In genomic region chr13:21076265-21076653, GRCh38 we compare ENCODE assay signal across 9 cellular contexts. TPM values are rescaled to one million over a fixed set of nuclear protein-coding genes. Genes with fewer than 3 reads are reported as not detected.
DNase-seq lines count a peak whose midpoint lies in the region; ATAC-seq and TF ChIP-seq lines count a peak whose summit lies in the region.
"Had no signal": no experiment of that assay in that cellular context is flagged by ENCODE, and none has a peak within 500 bp of the region (broad histone marks: within the 10 kb centered on the region; RNA-seq: fewer than 3 reads in every experiment).

No MANE protein-coding gene starts in this region.

- H3K27ac Mint-ChIP-seq in CD8-positive, alpha-beta T cell: no peak overlapping the region
- H3K27ac Mint-ChIP-seq in activated T-helper 2 cell treated with anti-CD3 and anti-CD28 coated beads, Interferon-gamma antibody, Interleukin-2, Interleukin-4, amounts not matched to agents 10 μg/mL and 5 μg/mL and 100 μg/mL, durations not matched to agents 14 hours and 24 hours and 36 hours: no peak overlapping the region

- peak; percentile 22 for ATAC-seq in CD8-positive, alpha-beta T cell

- H3K27ac ChIP-seq in CD8-positive, alpha-beta T cell (ENCODE audit: low read depth, low read length): no peak overlapping the region
- no peak overlapping the region for H3K27ac ChIP-seq in OCI-LY3 (ENCODE audit: low read length)

- CTCF ChIA-PET in CD8-positive, alpha-beta T cell (lab: Charles Lee): no interaction called here

- H3K27me3 Mint-ChIP-seq in CD8-positive, alpha-beta T cell (ENCODE audit: low read depth): peaks cover 4% of the 10 kb centered on the region
- peaks cover 34% of the 10 kb centered on the region for H3K27me3 Mint-ChIP-seq in activated T-helper 2 cell treated with anti-CD3 and anti-CD28 coated beads, Interferon-gamma antibody, Interleukin-2, Interleukin-4, amounts not matched to agents 10 μg/mL and 5 μg/mL and 100 μg/mL, durations not matched to agents 14 hours and 24 hours and 36 hours (ENCODE audit: low read depth)

- H3K9me3 ChIP-seq in CD8-positive, alpha-beta T cell (ENCODE audit: low read length): no peaks in the 10 kb centered on the region
- H3K9me3 ChIP-seq in OCI-LY3 (ENCODE audit: insufficient read depth, low read length): no peaks in the 10 kb centered on the region

- intact Hi-C loops in CD8-positive, alpha-beta T cell (cut with DNase I, micrococcal nuclease): loop anchor here in 1 of 2 experiments (5.0 kb wide), 1 partner anchor 596 kb away; the partner anchor contains the start of gene FGF9
- intact Hi-C loops in activated T-helper 2 cell treated with anti-CD3 and anti-CD28 coated beads, Interferon-gamma antibody, Interleukin-2, Interleukin-4, amounts not matched to agents 10 μg/mL and 5 μg/mL and 100 μg/mL, durations not matched to agents 14 hours and 24 hours and 36 hours (cut with micrococcal nuclease): loop anchor here (5.0 kb wide), 1 partner anchor 59 kb away; no protein-coding TSS in a partner anchor

- peak overlapping the region; percentile 45 for H3K4me3 Mint-ChIP-seq in CD8-positive, alpha-beta T cell
- no peak overlapping the region for H3K4me3 Mint-ChIP-seq in activated T-helper 2 cell treated with anti-CD3 and anti-CD28 coated beads, Interferon-gamma antibody, Interleukin-2, Interleukin-4, amounts not matched to agents 10 μg/mL and 5 μg/mL and 100 μg/mL, durations not matched to agents 14 hours and 24 hours and 36 hours (ENCODE audit: low read depth)

- POLR2A ChIA-PET in CD8-positive, alpha-beta T cell (lab: Charles Lee): no interaction called here

- peaks cover 15% of the 10 kb centered on the region for H3K4me1 Mint-ChIP-seq in CD8-positive, alpha-beta T cell (ENCODE audit: low read depth)
- peaks cover 22% of the 10 kb centered on the region for H3K4me1 Mint-ChIP-seq in activated T-helper 2 cell treated with anti-CD3 and anti-CD28 coated beads, Interferon-gamma antibody, Interleukin-2, Interleukin-4, amounts not matched to agents 10 μg/mL and 5 μg/mL and 100 μg/mL, durations not matched to agents 14 hours and 24 hours and 36 hours (ENCODE audit: low read depth)

- no peak for TF ChIP-seq CTCF in CD8-positive, alpha-beta T cell (IDR thresholded peaks at IDR 0.05)
- no peak for TF ChIP-seq CTCF in OCI-LY3 (IDR thresholded peaks at IDR 0.05; ENCODE audit: low read depth, low read length)
- no peak for TF ChIP-seq CTCF in fibroblast of mammary gland (conservative IDR thresholded peaks at IDR 0.05; ENCODE audit: control insufficient read depth, insufficient read depth, low read depth, low read length)

- H4K20me1 ChIP-seq in OCI-LY3 (ENCODE audit: insufficient read depth, low read length): no peaks in the 10 kb centered on the region

- no peaks in the 10 kb centered on the region for H3K36me3 Mint-ChIP-seq in CD8-positive, alpha-beta T cell
- no peaks in the 10 kb centered on the region for H3K36me3 Mint-ChIP-seq in activated T-helper 2 cell treated with anti-CD3 and anti-CD28 coated beads, Interferon-gamma antibody, Interleukin-2, Interleukin-4, amounts not matched to agents 10 μg/mL and 5 μg/mL and 100 μg/mL, durations not matched to agents 14 hours and 24 hours and 36 hours (ENCODE audit: low read depth)

- H3K9ac ChIP-seq in OCI-LY3 (ENCODE audit: low read length): no peak overlapping the region

- no peak overlapping the region for H3K4me3 ChIP-seq in CD8-positive, alpha-beta T cell (ENCODE audit: low read depth, low read length)
- H3K4me3 ChIP-seq in OCI-LY3 (ENCODE audit: low read length): peak overlapping the region; percentile 10; the same call in 1 of the 2 replicates
- H3K4me3 ChIP-seq in fibroblast of mammary gland (ENCODE audit: control insufficient read depth, low read depth, low read length): no peak overlapping the region
- peak overlapping the region; percentile 17 for H3K4me3 ChIP-seq in skeletal muscle cell (ENCODE audit: low read depth, low read length)

- H3K4me1 ChIP-seq in CD8-positive, alpha-beta T cell (ENCODE audit: insufficient read depth, low read length): peaks cover 11% of the 10 kb centered on the region
- H3K4me1 ChIP-seq in OCI-LY3 (ENCODE audit: low read length): no peaks in the 10 kb centered on the region

- DNase-seq in CD8-positive, alpha-beta T cell: no peak
- peak; percentile 13 for DNase-seq in fibroblast of mammary gland (ENCODE audit: low read depth)
- no peak for DNase-seq in skeletal muscle cell (ENCODE audit: low read depth)
- DNase-seq in EL: no peak
- DNase-seq in stimulated activated naive CD4-positive, alpha-beta T cell (lab: John Stamatoyannopoulos, UW): no peak
- DNase-seq in stimulated activated naive CD4-positive, alpha-beta T cell treated with Interleukin-2 at 50 U/mL for 16 hours (lab: John Stamatoyannopoulos, UW): no peak
- no peak for DNase-seq in activated T-helper 2 cell treated with anti-CD3 and anti-CD28 coated beads, Interferon-gamma antibody, Interleukin-2, Interleukin-4, amounts not matched to agents 10 μg/mL and 5 μg/mL and 100 μg/mL, durations not matched to agents 14 hours and 24 hours and 36 hours (ENCODE audit: low spot score)
- DNase-seq: NCI-H1105 had no signal

- H3K4me2 ChIP-seq in OCI-LY3 (ENCODE audit: low read length): no peak overlapping the region

- no peaks in the 10 kb centered on the region for H3K27me3 ChIP-seq in CD8-positive, alpha-beta T cell (ENCODE audit: insufficient read depth, low read length)
- 0 out of 2 replicates have a peak, but pooled peaks cover 9% of the 10 kb centered on the region for H3K27me3 ChIP-seq in OCI-LY3 (ENCODE audit: low read depth, low read length)

- no peaks in the 10 kb centered on the region for H3K79me2 ChIP-seq in OCI-LY3 (ENCODE audit: low read length)

- no peaks in the 10 kb centered on the region for H3K36me3 ChIP-seq in CD8-positive, alpha-beta T cell (ENCODE audit: insufficient read depth, low read length)
- H3K36me3 ChIP-seq in OCI-LY3 (replicated peaks; ENCODE audit: low read depth, low read length): no peaks in the 10 kb centered on the region

- no peaks in the 10 kb centered on the region for H3K9me3 Mint-ChIP-seq in CD8-positive, alpha-beta T cell
- no peaks in the 10 kb centered on the region for H3K9me3 Mint-ChIP-seq in activated T-helper 2 cell treated with anti-CD3 and anti-CD28 coated beads, Interferon-gamma antibody, Interleukin-2, Interleukin-4, amounts not matched to agents 10 μg/mL and 5 μg/mL and 100 μg/mL, durations not matched to agents 14 hours and 24 hours and 36 hours

- no peak overlapping the region for H2AFZ ChIP-seq in OCI-LY3 (ENCODE audit: low read depth, low read length)

RNA-seq across cellular contexts. Expression of gene LATS2, which starts 14.9 kb away (rescaled TPM):
- total RNA-seq in CD8-positive, alpha-beta T cell: 1 to 10 TPM; 7.1 TPM
- total RNA-seq in activated T-helper 2 cell treated with anti-CD3 and anti-CD28 coated beads, Interferon-gamma antibody, Interleukin-2, Interleukin-4, amounts not matched to agents 10 μg/mL and 5 μg/mL and 100 μg/mL, durations not matched to agents 14 hours and 24 hours and 36 hours: 2.6 and 2.7 TPM in 2 replicates

Comparison
In these comparisons a context has a peak if more than half of its experiments do, and no peak if none do; other contexts are left out.
1. H3K4me3 ChIP-seq: peak in OCI-LY3 (single experiment) and skeletal muscle cell (single experiment); none in CD8-positive, alpha-beta T cell (single experiment) and fibroblast of mammary gland (single experiment).